ENCODE assay signal across 11 cellular contexts in genomic region chr11:84899740-84900139, GRCh38.
A peak's percentile ranks its signal among the peaks of the same experiment; 100 is the strongest.
DNase-seq lines count a peak whose midpoint lies in the region; ATAC-seq, FAIRE-seq and TF ChIP-seq lines count a peak whose summit lies in the region.
"Had no signal": no experiment of that assay in that cellular context is flagged by ENCODE, and none has a peak within 500 bp of the region (broad histone marks: within the 10 kb centered on the region; RNA-seq: fewer than 3 reads in every experiment).

No MANE protein-coding gene starts in this region.

- FAIRE-seq in G401.6 (lab: Jason Lieb, UNC), result peak; percentile 11

- H3K27ac Mint-ChIP-seq in activated T-helper 1 cell treated with anti-CD3 and anti-CD28 coated beads, Interleukin-12 subunit alpha, Interleukin-12 subunit beta, Interleukin-2, Interleukin-4 antibody, amounts not matched to agents 30 ng/mL and 10 ng/mL and 1 ng/mL, durations not matched to agents 14 hours and 24 hours and 36 hours, result no peak overlapping the region

- no peaks in the 10 kb centered on the region for H3K27me3 Mint-ChIP-seq in activated T-helper 1 cell treated with anti-CD3 and anti-CD28 coated beads, Interleukin-12 subunit alpha, Interleukin-12 subunit beta, Interleukin-2, Interleukin-4 antibody, amounts not matched to agents 30 ng/mL and 10 ng/mL and 1 ng/mL, durations not matched to agents 14 hours and 24 hours and 36 hours (ENCODE audit: insufficient read depth)

- no peak overlapping the region for H3K4me3 ChIP-seq in HFF-Myc (replicated peaks; ENCODE audit: low read depth, low read length)
- H3K4me3 ChIP-seq: MG63 had no signal

- peak; percentile 25 for TF ChIP-seq CTCF in HFF-Myc (IDR thresholded peaks at IDR 0.05; ENCODE audit: low read depth, low read length, missing control alignments)

- H3K36me3 Mint-ChIP-seq in activated T-helper 1 cell treated with anti-CD3 and anti-CD28 coated beads, Interleukin-12 subunit alpha, Interleukin-12 subunit beta, Interleukin-2, Interleukin-4 antibody, amounts not matched to agents 30 ng/mL and 10 ng/mL and 1 ng/mL, durations not matched to agents 14 hours and 24 hours and 36 hours (ENCODE audit: low read depth), result no peaks in the 10 kb centered on the region

- no peak for ATAC-seq in GM21447 (IDR thresholded peaks at IDR 0.05; ENCODE audit: unreplicated experiment)
- no peak for ATAC-seq in left ventricle myocardium superior

- no peaks in the 10 kb centered on the region for H3K4me1 Mint-ChIP-seq in activated T-helper 1 cell treated with anti-CD3 and anti-CD28 coated beads, Interleukin-12 subunit alpha, Interleukin-12 subunit beta, Interleukin-2, Interleukin-4 antibody, amounts not matched to agents 30 ng/mL and 10 ng/mL and 1 ng/mL, durations not matched to agents 14 hours and 24 hours and 36 hours (ENCODE audit: low read depth)

- DNase-seq in HFF-Myc (ENCODE audit: extremely low read depth, low read depth), result peak; percentile 7
- DNase-seq in RPMI7951 (ENCODE audit: low read depth), result peak; percentile 28
- DNase-seq in iris pigment epithelial cell (ENCODE audit: low read depth), result peak; percentile 29
- DNase-seq in NCI-H748 (lab: John Stamatoyannopoulos, UW; ENCODE audit: unreplicated experiment), result no peak
- no peak for DNase-seq in activated T-helper 1 cell treated with anti-CD3 and anti-CD28 coated beads, Interleukin-12 subunit alpha, Interleukin-12 subunit beta, Interleukin-2, Interleukin-4 antibody, amounts not matched to agents 30 ng/mL and 10 ng/mL and 1 ng/mL, durations not matched to agents 14 hours and 24 hours and 36 hours (ENCODE audit: low spot score)
- no peak for DNase-seq in left ventricle myocardium superior
- DNase-seq: DMS79 treated with DMSO at 0.1 percent for 48 hours, MG63, midbrain had no signal

- no peak overlapping the region for H3K4me3 Mint-ChIP-seq in activated T-helper 1 cell treated with anti-CD3 and anti-CD28 coated beads, Interleukin-12 subunit alpha, Interleukin-12 subunit beta, Interleukin-2, Interleukin-4 antibody, amounts not matched to agents 30 ng/mL and 10 ng/mL and 1 ng/mL, durations not matched to agents 14 hours and 24 hours and 36 hours

- intact Hi-C loops in activated T-helper 1 cell treated with anti-CD3 and anti-CD28 coated beads, Interleukin-12 subunit alpha, Interleukin-12 subunit beta, Interleukin-2, Interleukin-4 antibody, amounts not matched to agents 30 ng/mL and 10 ng/mL and 1 ng/mL, durations not matched to agents 14 hours and 24 hours and 36 hours (cut with micrococcal nuclease), result no loop called here
- intact Hi-C loops in left ventricle myocardium superior (cut with micrococcal nuclease), result no loop called here

- H3K9me3 Mint-ChIP-seq in activated T-helper 1 cell treated with anti-CD3 and anti-CD28 coated beads, Interleukin-12 subunit alpha, Interleukin-12 subunit beta, Interleukin-2, Interleukin-4 antibody, amounts not matched to agents 30 ng/mL and 10 ng/mL and 1 ng/mL, durations not matched to agents 14 hours and 24 hours and 36 hours, result no peaks in the 10 kb centered on the region

Comparison
In these comparisons a context has a peak if more than half of its experiments do, and no peak if none do; other contexts are left out.
1. DNase-seq: peak in HFF-Myc (single experiment), RPMI7951 (single experiment) and iris pigment epithelial cell (single experiment); none in NCI-H748 (single experiment), activated T-helper 1 cell treated with anti-CD3 and anti-CD28 coated beads, Interleukin-12 subunit alpha, Interleukin-12 subunit beta, Interleukin-2, Interleukin-4 antibody, amounts not matched to agents 30 ng/mL and 10 ng/mL and 1 ng/mL, durations not matched to agents 14 hours and 24 hours and 36 hours (single experiment) and left ventricle myocardium superior (single experiment).